ENCODE assay signal across 1 cellular context in genomic region chr11:78428273-78428651, GRCh38.
TF ChIP-seq lines count a peak whose summit lies in the region.

No MANE protein-coding gene starts in this region.

TF ChIP-seq in K562, 482 proteins besides CTCF, POLR2A, EP300 and RAD21 (continued from another document):
- TF ChIP-seq PRDM10 (IDR thresholded peaks at IDR 0.05; ENCODE audit: partially characterized antibody) (no peak), POLR2G (IDR thresholded peaks at IDR 0.05; ENCODE audit: low read depth, low read length) (no peak), JUND (IDR thresholded peaks at IDR 0.05; ENCODE audit: borderline replicate concordance, low read depth, low read length) (no peak), JUND (tag; IDR thresholded peaks at IDR 0.05; ENCODE audit: borderline replicate concordance, low read depth, low read length) (no peak), RBM15 (IDR thresholded peaks at IDR 0.05; ENCODE audit: insufficient read depth, low read length) (no peak), SETDB1 (IDR thresholded peaks at IDR 0.05; ENCODE audit: low read length) (no peak), ZNF408 (CRISPR knock-in tag; IDR thresholded peaks at IDR 0.05; ENCODE audit: low read depth) (no peak), GTF2E2 (tag; IDR thresholded peaks at IDR 0.05) (no peak), NUFIP1 (IDR thresholded peaks at IDR 0.05; ENCODE audit: partially characterized antibody) (no peak), ZNF354B (CRISPR knock-in tag; IDR thresholded peaks at IDR 0.05) (no peak), NCOA2 (IDR thresholded peaks at IDR 0.05; ENCODE audit: partially characterized antibody in 2 of 2) (no peak), CBFA2T2 (conservative IDR thresholded peaks at IDR 0.05) (peak; percentile 65), CEBPG (CRISPR knock-in tag; IDR thresholded peaks at IDR 0.05) (no peak), CEBPG (tag; conservative IDR thresholded peaks at IDR 0.05 in 1 of 2, IDR thresholded peaks at IDR 0.05 in 1 of 2) (no peak), ARID1B (IDR thresholded peaks at IDR 0.05) (peak; percentile 55; the same call in 1 of the 2 replicates), PHF8 (IDR thresholded peaks at IDR 0.05; ENCODE audit: borderline replicate concordance, low read length) (no peak), ZNF583 (CRISPR knock-in tag; IDR thresholded peaks at IDR 0.05) (0 out of 2 replicates have a peak, but pooled peaks have one; percentile 15), THAP7 (CRISPR knock-in tag; IDR thresholded peaks at IDR 0.05) (no peak), CHCHD3 (CRISPR knock-in tag; IDR thresholded peaks at IDR 0.05) (no peak), HDAC6 (IDR thresholded peaks at IDR 0.05; ENCODE audit: low read depth, low read length) (no peak), ZNF507 (tag; conservative IDR thresholded peaks at IDR 0.05) (no peak), ZNF780A (CRISPR knock-in tag; IDR thresholded peaks at IDR 0.05) (no peak), TRIM25 (IDR thresholded peaks at IDR 0.05; ENCODE audit: borderline replicate concordance) (no peak), FOXO4 (CRISPR knock-in tag; IDR thresholded peaks at IDR 0.05) (no peak), SFPQ (IDR thresholded peaks at IDR 0.05; ENCODE audit: low read depth, low read length) (no peak), ZNF699 (CRISPR knock-in tag; IDR thresholded peaks at IDR 0.05; ENCODE audit: insufficient replicate concordance) (no peak), TSC22D4 (tag; IDR thresholded peaks at IDR 0.05) (no peak), MIER1 (IDR thresholded peaks at IDR 0.05; ENCODE audit: low read depth) (no peak), CHD2 (IDR thresholded peaks at IDR 0.05; ENCODE audit: low read depth, low read length) (no peak), TAL1 (IDR thresholded peaks at IDR 0.05) (peak; percentile 59), ZFP91 (CRISPR knock-in tag; IDR thresholded peaks at IDR 0.05) (no peak), SNIP1 (IDR thresholded peaks at IDR 0.05; ENCODE audit: low read depth) (no peak)
